Comparison of ENCODE assay signal across 13 cellular contexts in the genomic region with DNA sequence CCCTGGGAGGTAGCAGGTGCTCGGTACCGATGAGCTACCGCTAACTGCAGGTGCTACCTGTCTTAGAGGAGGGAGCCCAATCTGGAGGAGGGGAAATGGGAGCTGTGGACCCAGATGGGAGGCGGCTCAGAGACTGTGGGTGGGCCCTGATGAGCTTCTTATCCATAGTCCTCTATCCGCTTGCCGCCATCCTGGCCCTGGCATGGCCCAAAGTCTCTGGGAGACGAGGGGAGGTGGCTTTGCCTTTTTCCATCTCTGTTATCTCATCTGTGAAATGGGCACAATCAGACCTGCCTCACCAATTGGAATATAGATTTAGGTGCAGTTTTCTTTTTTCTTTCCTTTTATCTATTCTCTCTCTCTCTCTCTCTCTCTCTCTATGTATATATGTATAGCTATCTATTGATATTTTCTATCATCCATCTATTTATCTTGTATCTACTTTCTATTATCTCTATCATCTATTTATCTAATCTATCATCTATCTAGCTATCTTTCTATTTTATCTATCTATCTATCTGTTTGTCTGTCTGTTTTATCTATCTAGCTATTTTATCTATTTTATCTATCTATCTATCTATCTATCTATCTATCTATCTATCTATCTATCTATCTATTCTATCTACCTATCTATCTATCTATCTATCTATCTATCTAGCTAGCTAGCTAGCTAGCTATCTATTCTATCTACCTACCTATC. TPM values are rescaled to one million over a fixed set of nuclear protein-coding genes. Genes with fewer than 3 reads are reported as not detected.
DNase-seq lines count a peak whose midpoint lies in the region; ATAC-seq and TF ChIP-seq lines count a peak whose summit lies in the region.
"Had no signal": no experiment of that assay in that cellular context is flagged by ENCODE, and none has a peak within 500 bp of the region (broad histone marks: within the 10 kb centered on the region; RNA-seq: fewer than 3 reads in every experiment).

No MANE protein-coding gene starts in this region.

- H3K27ac ChIP-seq in breast epithelium = peak overlapping the region; percentile 87 to 95
- no peak overlapping the region for H3K27ac ChIP-seq in mammary epithelial cell (ENCODE audit: insufficient read depth, low read depth, low read length)
- H3K27ac ChIP-seq in naive thymus-derived CD4-positive, alpha-beta T cell (ENCODE audit: low read depth, low read length) = peak overlapping the region; percentile 10
- H3K27ac ChIP-seq in transverse colon = peak overlapping the region; percentile 80 to 87 (median 82)

- ATAC-seq in central memory CD8-positive, alpha-beta T cell (replicated peaks; ENCODE audit: extremely low read depth, poor library complexity, severe bottlenecking) = no peak
- ATAC-seq in naive thymus-derived CD4-positive, alpha-beta T cell = no peak
- no peak for ATAC-seq in GM18511 (IDR thresholded peaks at IDR 0.05; ENCODE audit: unreplicated experiment)
- ATAC-seq: HCT116 had no signal

- CTCF ChIA-PET in mammary epithelial cell (lab: Charles Lee; ENCODE audit: low non-redundant PET) = no interaction called here
- CTCF ChIA-PET in naive thymus-derived CD4-positive, alpha-beta T cell (lab: Charles Lee) = interaction anchor here (0.5 to 2.3 kb wide), 5 partner anchors 14 to 59 kb away, joined by 3 to 14 read pairs (median 3); no protein-coding TSS in a partner anchor

- no peak overlapping the region for H2AFZ ChIP-seq in mammary epithelial cell (ENCODE audit: low read depth, low read length)

- H3K36me3 Mint-ChIP-seq in central memory CD8-positive, alpha-beta T cell (ENCODE audit: insufficient read depth) = peaks cover 35% of the 10 kb centered on the region
- H3K36me3 Mint-ChIP-seq in naive thymus-derived CD4-positive, alpha-beta T cell = peaks cover 0 to 10% (median 0%) of the 10 kb centered on the region in 5 donors
- H3K36me3 Mint-ChIP-seq in HFFc6 (ENCODE audit: low read depth) = no peaks in the 10 kb centered on the region

- no peak for TF ChIP-seq CTCF in breast epithelium (IDR thresholded peaks at IDR 0.05)
- no peak for TF ChIP-seq CTCF in mammary epithelial cell (conservative IDR thresholded peaks at IDR 0.05 in 1 of 2, IDR thresholded peaks at IDR 0.05 in 1 of 2; ENCODE audit: extremely low read depth in 1 of 2, insufficient read depth in 1 of 2, low read depth in 1 of 2, low read length in 2 of 2)
- TF ChIP-seq CTCF in transverse colon (IDR thresholded peaks at IDR 0.05) = no peak
- TF ChIP-seq CTCF in HFFc6 (IDR thresholded peaks at IDR 0.05) = no peak

- intact Hi-C loops in breast epithelium (cut with DNase I; ENCODE audit: low total_unique reads) = loop anchor here (5.0 kb wide), 1 partner anchor 1131 kb away; no protein-coding TSS in a partner anchor
- intact Hi-C loops in mammary epithelial cell (cut with micrococcal nuclease) = no loop called here
- intact Hi-C loops in naive thymus-derived CD4-positive, alpha-beta T cell (cut with micrococcal nuclease) = no loop called here
- intact Hi-C loops in transverse colon (cut with DNase I; ENCODE audit: low total_unique reads) = no loop called here

- dilution Hi-C loops in mammary epithelial cell (cut with HindIII; ENCODE audit: low sequenced_read_pairs) = no loop called here

- H3K79me2 ChIP-seq in mammary epithelial cell (ENCODE audit: insufficient read depth, low read length) = no peaks in the 10 kb centered on the region

- peaks cover 7 to 15% of the 10 kb centered on the region in 2 donors for H3K4me1 ChIP-seq in breast epithelium
- peaks cover 4% of the 10 kb centered on the region for H3K4me1 ChIP-seq in mammary epithelial cell (ENCODE audit: insufficient read depth, low read length)
- H3K4me1 ChIP-seq in naive thymus-derived CD4-positive, alpha-beta T cell (ENCODE audit: control insufficient read depth in 2 of 2, insufficient read depth in 2 of 2, low read length in 2 of 2) = peaks cover 23 to 53% of the 10 kb centered on the region in 2 donors
- H3K4me1 ChIP-seq in transverse colon = peaks cover 19 to 67% (median 52%) of the 10 kb centered on the region in 4 donors

- H3K4me3 ChIP-seq in breast epithelium = no peak overlapping the region
- no peak overlapping the region for H3K4me3 ChIP-seq in mammary epithelial cell (replicated peaks in 1 of 3; ENCODE audit: insufficient read depth in 1 of 3, low read depth in 2 of 3, low read length in 3 of 3)
- H3K4me3 ChIP-seq in naive thymus-derived CD4-positive, alpha-beta T cell (ENCODE audit: low read length) = no peak overlapping the region
- H3K4me3 ChIP-seq in transverse colon = no peak overlapping the region
- H3K4me3 ChIP-seq: SJSA1, smooth muscle cell had no signal

- H3K36me3 ChIP-seq in breast epithelium = no peaks in the 10 kb centered on the region
- H3K36me3 ChIP-seq in mammary epithelial cell (ENCODE audit: insufficient read depth, low read length) = no peaks in the 10 kb centered on the region
- peaks cover 0 to 5% (median 4%) of the 10 kb centered on the region in 3 experiments for H3K36me3 ChIP-seq in naive thymus-derived CD4-positive, alpha-beta T cell (ENCODE audit: control insufficient read depth in 2 of 3, insufficient read depth in 3 of 3, low read length in 3 of 3)
- no peaks in the 10 kb centered on the region for H3K36me3 ChIP-seq in transverse colon
- H3K36me3 ChIP-seq: SJSA1 had no signal

- no peak overlapping the region for H3K4me2 ChIP-seq in mammary epithelial cell (ENCODE audit: insufficient read depth, low read depth, low read length)

- H3K4me1 Mint-ChIP-seq in central memory CD8-positive, alpha-beta T cell = peaks cover 88% of the 10 kb centered on the region
- H3K4me1 Mint-ChIP-seq in naive thymus-derived CD4-positive, alpha-beta T cell = peaks cover 47 to 88% (median 63%) of the 10 kb centered on the region in 7 donors
- H3K4me1 Mint-ChIP-seq in HFFc6 (ENCODE audit: low read depth) = peaks cover 19% of the 10 kb centered on the region

- H3K27me3 ChIP-seq in breast epithelium (no peaks in the 10 kb centered on the region), mammary epithelial cell (ENCODE audit: insufficient read depth, low read length) (peaks cover 5% of the 10 kb centered on the region), transverse colon (no peaks in the 10 kb centered on the region)
- no peaks in the 10 kb centered on the region for H3K27me3 ChIP-seq in naive thymus-derived CD4-positive, alpha-beta T cell (ENCODE audit: control insufficient read depth in 2 of 2, insufficient read depth in 2 of 2, low read length in 2 of 2)
- H3K27me3 ChIP-seq: SJSA1 had no signal

- TF ChIP-seq EP300 in transverse colon (IDR thresholded peaks at IDR 0.05; ENCODE audit: low read depth) = no peak

- no peaks in the 10 kb centered on the region for H3K27me3 Mint-ChIP-seq in central memory CD8-positive, alpha-beta T cell
- H3K27me3 Mint-ChIP-seq in naive thymus-derived CD4-positive, alpha-beta T cell = no peaks in the 10 kb centered on the region
- H3K27me3 Mint-ChIP-seq in HFFc6 (ENCODE audit: insufficient read depth) = peaks cover 17% of the 10 kb centered on the region

- peak overlapping the region; percentile 100 for H3K27ac Mint-ChIP-seq in central memory CD8-positive, alpha-beta T cell (ENCODE audit: low read depth)
- H3K27ac Mint-ChIP-seq in naive thymus-derived CD4-positive, alpha-beta T cell = peak overlapping the region in 6 of 9 donors; percentile 0 to 92 (median 64)
- H3K27ac Mint-ChIP-seq in HFFc6 = no peak overlapping the region

- no peaks in the 10 kb centered on the region for H4K20me1 ChIP-seq in mammary epithelial cell (ENCODE audit: insufficient read depth, low read length)

- TF ChIP-seq POLR2A in breast epithelium (IDR thresholded peaks at IDR 0.05) (no peak), transverse colon (IDR thresholded peaks at IDR 0.05) (no peak)

- no peaks in the 10 kb centered on the region for H3K9me3 Mint-ChIP-seq in central memory CD8-positive, alpha-beta T cell
- H3K9me3 Mint-ChIP-seq in naive thymus-derived CD4-positive, alpha-beta T cell = no peaks in the 10 kb centered on the region
- no peaks in the 10 kb centered on the region for H3K9me3 Mint-ChIP-seq in HFFc6
- H3K9me3 Mint-ChIP-seq: nephron had no signal

- H3K4me3 Mint-ChIP-seq in central memory CD8-positive, alpha-beta T cell = no peak overlapping the region
- H3K4me3 Mint-ChIP-seq in naive thymus-derived CD4-positive, alpha-beta T cell = no peak overlapping the region
- no peak overlapping the region for H3K4me3 Mint-ChIP-seq in HFFc6
- H3K4me3 Mint-ChIP-seq: nephron had no signal

- POLR2A ChIA-PET in naive thymus-derived CD4-positive, alpha-beta T cell (lab: Charles Lee) = interaction anchor here (0.7 to 2.2 kb wide), 8 partner anchors 15 to 216 kb away, joined by 3 to 9 read pairs (median 6); no protein-coding TSS in a partner anchor

- WGBS in mammary epithelial cell (ENCODE audit: low coverage, missing lambda C conversion rate) = 91% methylated on average over 6 of the region's 7 CpGs
- WGBS in transverse colon (ENCODE audit: low coverage in 1 of 2), 2 donors = 82 to 100% methylated on average over 2 to 7 of the region's 7 CpGs

- in situ Hi-C loops in mammary epithelial cell (cut with MboI; ENCODE audit: low sequenced_read_pairs in 2 of 2) (no loop called here), transverse colon (cut with MboI; ENCODE audit: low pct_ligation_motif_present in 1 of 4, low pct_unique_long_range_greater_than_20kb in 1 of 4, low sequenced_read_pairs in 3 of 4) (no loop called here)

- no TSS peak for BruUV-seq in mammary epithelial cell (replicated peaks; lab: Mats Ljungman, UMichigan)

- H3K9me3 ChIP-seq in breast epithelium (no peaks in the 10 kb centered on the region), mammary epithelial cell (replicated peaks; ENCODE audit: insufficient read depth, low read length) (no peaks in the 10 kb centered on the region), transverse colon (no peaks in the 10 kb centered on the region)
- no peaks in the 10 kb centered on the region for H3K9me3 ChIP-seq in naive thymus-derived CD4-positive, alpha-beta T cell (ENCODE audit: control insufficient read depth in 2 of 3, low read length in 3 of 3)
- H3K9me3 ChIP-seq: SJSA1 had no signal

- H3K9ac ChIP-seq in mammary epithelial cell (ENCODE audit: insufficient read depth, low read length) = no peak overlapping the region

- no peak for DNase-seq in breast epithelium (ENCODE audit: low spot score in 2 of 2)
- no peak for DNase-seq in mammary epithelial cell
- no peak for DNase-seq in central memory CD8-positive, alpha-beta T cell (ENCODE audit: low spot score in 2 of 2)
- DNase-seq in naive thymus-derived CD4-positive, alpha-beta T cell = no peak
- DNase-seq in transverse colon = no peak
- no peak for DNase-seq in HFFc6
- DNase-seq in T-helper 2 cell = no peak
- DNase-seq: NCI-H82 had no signal

RNA-seq across cellular contexts. Expression of gene TNFRSF1B, which starts 16.5 kb away (rescaled TPM):
- total RNA-seq in breast epithelium (10 to 100 TPM; 25.0 to 48.8 (median 35.1) TPM), mammary epithelial cell (under 1 TPM; under 0.01 to 0.09 TPM), transverse colon (10 to 100 TPM; 11.1 to 17.3 (median 15.3) TPM)
- polyA plus RNA-seq in mammary epithelial cell = 0.08 TPM
- not detected for polyA minus RNA-seq in mammary epithelial cell
- total RNA-seq in naive thymus-derived CD4-positive, alpha-beta T cell = 100 to 1,000 TPM in 2 of 5 experiments, 10 to 100 TPM in 3; 38.6 to 278 (median 60.3) TPM
- 10 to 100 TPM; 30.1 to 48.2 TPM for polyA plus RNA-seq in naive thymus-derived CD4-positive, alpha-beta T cell
- under 1 TPM; 0.14 to 0.66 (median 0.33) TPM for total RNA-seq in HFFc6 (2021; fragmentation: NEBNext Ultra II Directional; extraction: Animal tissue kit (Norgen Biotek cat#: 25700))

RNA-seq across cellular contexts. Expression of gene VPS13D, which starts 46.6 kb away (rescaled TPM):
- 100 to 1,000 TPM in 1 of 3 donors, 10 to 100 TPM in 2; 73.9 to 115 (median 96.4) TPM for total RNA-seq in breast epithelium
- 10 to 100 TPM; 57.3 to 64.7 TPM for total RNA-seq in mammary epithelial cell
- 15.2 TPM for polyA plus RNA-seq in mammary epithelial cell
- polyA minus RNA-seq in mammary epithelial cell = 73.6 TPM
- total RNA-seq in naive thymus-derived CD4-positive, alpha-beta T cell = 10 to 100 TPM; 43.8 to 94.4 (median 77.3) TPM
- polyA plus RNA-seq in naive thymus-derived CD4-positive, alpha-beta T cell = 10 to 100 TPM in 1 of 2 donors, 1 to 10 TPM in 1; 6.5 to 13.5 TPM
- total RNA-seq in transverse colon = 100 to 1,000 TPM; 101 to 136 (median 116) TPM
- 10 to 100 TPM; 18.8 to 29.5 (median 21.5) TPM for total RNA-seq in HFFc6 (2021; fragmentation: NEBNext Ultra II Directional; extraction: Animal tissue kit (Norgen Biotek cat#: 25700))

Comparison
In these comparisons a context has a peak if more than half of its experiments do, and no peak if none do; other contexts are left out.
1. RNA of gene TNFRSF1B, which starts 16.5 kb away (total RNA-seq): 38.6 to 278 TPM in naive thymus-derived CD4-positive, alpha-beta T cell, 25.0 to 48.8 TPM in breast epithelium and 11.1 to 17.3 TPM in transverse colon; 0.14 to 0.66 TPM in HFFc6 and under 0.01 to 0.09 TPM in mammary epithelial cell; every median in the first group is over 4 times any median in the second.